ENCODE assay signal across 35 cellular contexts in the genomic region with DNA sequence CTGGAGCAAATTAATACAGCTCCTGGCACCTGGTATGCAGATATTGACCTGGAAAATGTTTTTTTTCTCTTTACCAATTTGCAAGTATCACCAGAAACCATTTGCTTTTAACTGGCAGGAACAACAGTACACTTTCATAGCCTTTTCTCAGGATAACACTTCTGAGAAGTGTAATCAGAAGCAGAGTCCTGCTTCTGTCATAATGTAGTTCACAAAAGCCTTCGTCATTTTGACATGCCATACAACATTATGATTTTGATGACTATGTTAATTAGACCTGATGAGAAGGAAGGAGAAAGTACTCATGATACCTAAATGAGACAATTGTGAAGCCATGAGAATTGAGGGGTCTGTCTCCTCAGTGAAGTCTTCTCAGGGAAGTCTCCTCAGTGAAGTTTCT. TPM values are rescaled to one million over a fixed set of nuclear protein-coding genes. Genes with fewer than 3 reads are reported as not detected.
"Had no signal": no experiment of that assay in that cellular context is flagged by ENCODE, and none has a peak within 500 bp of the region (broad histone marks: within the 10 kb centered on the region; RNA-seq: fewer than 3 reads in every experiment).

No MANE protein-coding gene starts in this region.

- H3K27me3 ChIP-seq: ascending aorta, cardiac muscle cell had no signal

- H3K4me1 ChIP-seq: ascending aorta had no signal

- H3K27ac ChIP-seq: ascending aorta, cardiac muscle cell, WERI-Rb-1 had no signal

- DNase-seq: activated CD4-positive, alpha-beta memory T cell treated with anti-CD3 and anti-CD28 coated beads, Interleukin-2, amount 10 ng/mL, durations not matched to agents 7 days and 5 days; activated CD4-positive, alpha-beta T cell treated with anti-CD3 and anti-CD28 coated beads for 1 hour; activated CD4-positive, alpha-beta T cell treated with anti-CD3 and anti-CD28 coated beads for 36 hours; activated CD4-positive, alpha-beta T cell treated with anti-CD3 and anti-CD28 coated beads for 48 hours; activated CD4-positive, alpha-beta T cell treated with anti-CD3 and anti-CD28 coated beads, Interleukin-2, amount 10 ng/mL, durations not matched to agents 7 days and 5 days; activated CD4-positive, alpha-beta T cell treated with anti-CD3 and anti-CD28 coated beads, Interleukin-2, amount 50 U/mL, for 48 hours; activated CD4-positive, CD25-positive, alpha-beta regulatory T cell; activated CD8-positive, alpha-beta memory T cell treated with anti-CD3 and anti-CD28 coated beads for 24 hours; activated CD8-positive, alpha-beta memory T cell treated with anti-CD3 and anti-CD28 coated beads, Interleukin-2, amount 10 ng/mL, durations not matched to agents 7 days and 5 days; activated CD8-positive, alpha-beta memory T cell treated with anti-CD3 and anti-CD28 coated beads, Interleukin-2, amount 50 U/mL, for 48 hours; activated CD8-positive, alpha-beta T cell treated with anti-CD3 and anti-CD28 coated beads, Interleukin-2, amount 10 ng/mL, durations not matched to agents 7 days and 5 days; activated effector memory CD4-positive, alpha-beta T cell treated with Interleukin-2 at 50 U/mL for 16 hours; activated gamma-delta T cell; activated naive CD4-positive, alpha-beta T cell treated with anti-CD3 and anti-CD28 coated beads, Interleukin-2, amount 10 ng/mL, durations not matched to agents 7 days and 5 days; activated naive CD4-positive, alpha-beta T cell treated with Interleukin-2 at 50 U/mL for 16 hours; activated naive CD8-positive, alpha-beta T cell treated with anti-CD3 and anti-CD28 coated beads, Interleukin-2, amount 10 ng/mL, durations not matched to agents 7 days and 5 days; activated naive CD8-positive, alpha-beta T cell treated with anti-CD3 and anti-CD28 coated beads, Interleukin-2, amount 50 U/mL, for 24 hours; activated T-cell treated with anti-CD3 and anti-CD28 coated beads, Interleukin-2, amount 50 U/mL, for 24 hours; activated T-cell treated with anti-CD3 and anti-CD28 coated beads, Interleukin-2, amount 50 U/mL, for 48 hours; amygdala; anterior cingulate cortex; caudate nucleus; cerebellar nuclear complex; T-helper 1 cell; T-helper 2 cell; T-helper 9 cell; WERI-Rb-1 had no signal

- ATAC-seq: activated CD4-positive, alpha-beta T cell treated with anti-CD3 and anti-CD28 coated beads for 36 hours; activated CD4-positive, CD25-positive, alpha-beta regulatory T cell treated with anti-CD3 and anti-CD28 coated beads, Interleukin-2, amount 50 U/mL, for 24 hours; activated CD8-positive, alpha-beta memory T cell treated with anti-CD3 and anti-CD28 coated beads, Interleukin-2, amount 10 ng/mL, durations not matched to agents 7 days and 5 days; activated CD8-positive, alpha-beta T cell treated with anti-CD3 and anti-CD28 coated beads, Interleukin-2, amount 10 ng/mL, durations not matched to agents 7 days and 5 days; activated naive CD8-positive, alpha-beta T cell treated with anti-CD3 and anti-CD28 coated beads, Interleukin-2, amount 50 U/mL, for 24 hours; WTC11 had no signal

- H3K36me3 ChIP-seq: ascending aorta, cardiac muscle cell, WERI-Rb-1 had no signal

- FAIRE-seq: TTC549 had no signal

- H3K9me3 ChIP-seq: ascending aorta had no signal

- H3K4me3 ChIP-seq: ascending aorta, cardiac muscle cell had no signal

RNA-seq across cellular contexts. Expression of a gene that starts 41.1 kb away (rescaled TPM):
- total RNA-seq: activated CD4-positive, alpha-beta memory T cell treated with anti-CD3 and anti-CD28 coated beads, Interleukin-2, amount 10 ng/mL, durations not matched to agents 7 days and 5 days; activated CD4-positive, alpha-beta T cell treated with anti-CD3 and anti-CD28 coated beads for 36 hours; activated CD4-positive, alpha-beta T cell treated with anti-CD3 and anti-CD28 coated beads, Interleukin-2, amount 10 ng/mL, durations not matched to agents 7 days and 5 days; activated CD8-positive, alpha-beta memory T cell treated with anti-CD3 and anti-CD28 coated beads, Interleukin-2, amount 10 ng/mL, durations not matched to agents 7 days and 5 days; activated CD8-positive, alpha-beta T cell treated with anti-CD3 and anti-CD28 coated beads, Interleukin-2, amount 10 ng/mL, durations not matched to agents 7 days and 5 days; activated naive CD8-positive, alpha-beta T cell treated with anti-CD3 and anti-CD28 coated beads, Interleukin-2, amount 10 ng/mL, durations not matched to agents 7 days and 5 days; activated T-helper 2 cell treated with anti-CD3 and anti-CD28 coated beads, Interferon-gamma antibody, Interleukin-2, Interleukin-4, amounts not matched to agents 10 μg/mL and 5 μg/mL and 100 μg/mL, durations not matched to agents 14 hours and 24 hours and 36 hours; bronchial epithelial cell; cardiac muscle cell; chondrocyte; WTC11 had no signal
- polyA plus RNA-seq: cardiac muscle cell had no signal
